Comparison of ENCODE assay signal across 8 cellular contexts in the genomic region with DNA sequence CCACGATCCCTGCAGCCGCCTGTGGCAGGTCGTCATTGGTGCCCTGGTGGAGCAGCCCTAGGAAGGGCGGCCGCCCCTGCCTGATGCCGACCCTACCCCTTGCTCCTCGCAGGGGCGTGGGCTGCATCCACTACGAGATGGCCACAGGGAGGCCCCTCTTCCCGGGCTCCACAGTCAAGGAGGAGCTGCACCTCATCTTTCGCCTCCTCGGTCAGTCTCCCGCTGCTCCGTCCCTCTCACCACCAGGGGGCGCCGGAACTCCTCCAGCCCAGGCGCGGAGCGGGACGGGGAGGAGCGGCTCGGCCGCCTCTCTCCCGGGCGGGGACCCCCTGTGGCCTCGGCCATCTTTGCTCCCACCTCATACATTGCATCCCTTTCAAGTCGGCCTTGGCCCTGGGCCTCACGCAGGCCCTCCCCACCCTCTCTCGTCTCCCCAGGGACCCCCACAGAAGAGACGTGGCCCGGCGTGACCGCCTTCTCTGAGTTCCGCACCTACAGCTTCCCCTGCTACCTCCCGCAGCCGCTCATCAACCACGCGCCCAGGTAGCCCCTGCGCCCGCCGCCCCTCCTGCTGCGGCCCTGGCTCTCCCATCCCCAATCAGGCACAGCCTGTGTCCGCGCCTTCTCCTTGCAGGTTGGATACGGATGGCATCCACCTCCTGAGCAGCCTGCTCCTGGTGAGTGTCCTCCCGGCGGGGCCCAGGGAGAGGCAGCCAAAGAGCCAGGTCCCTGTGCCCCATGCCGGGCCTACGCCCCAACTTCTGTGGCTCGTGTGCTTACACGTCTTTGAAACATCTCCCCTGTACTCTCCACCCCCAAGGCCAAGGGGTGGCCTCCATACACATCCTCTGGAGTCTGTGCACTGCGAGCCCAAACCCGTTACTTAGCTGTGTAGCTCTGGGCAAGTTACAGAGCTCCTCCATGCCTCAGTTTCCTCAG. TPM values are rescaled to one million over a fixed set of nuclear protein-coding genes. Genes with fewer than 3 reads are reported as not detected.
DNase-seq lines count a peak whose midpoint lies in the region; ATAC-seq and TF ChIP-seq lines count a peak whose summit lies in the region.

No MANE protein-coding gene starts in this region.

- 38 to 42% methylated on average over 28 to 34 of the region's 53 CpGs for WGBS in esophagus squamous epithelium, 2 donors

- CTCF ChIA-PET in OCI-LY7 (lab: Charles Lee; ENCODE audit: unreplicated experiment): interaction anchor here (0.6 to 1.3 kb wide), 4 partner anchors 58 to 130 kb away, joined by 3 to 4 read pairs (median 3); no protein-coding TSS in a partner anchor

- H3K4me1 Mint-ChIP-seq in activated T-cell treated with anti-CD3 and anti-CD28 coated beads, Interleukin-2, amount 50 U/mL, for 24 hours (ENCODE audit: low read depth): peaks cover 4% of the 10 kb centered on the region
- peaks cover 0 to 7% of the 10 kb centered on the region in 2 donors for H3K4me1 Mint-ChIP-seq in natural killer cell
- peaks cover 7 to 8% of the 10 kb centered on the region in 2 donors for H3K4me1 Mint-ChIP-seq in stimulated activated naive B cell treated with anti-CD40 and anti-IgM and Interleukin-4, amounts not matched to agents 10 μg/mL and 1 μg/mL and 100 μg/mL, for 72 hours

- H3K36me3 ChIP-seq in DOHH2 (ENCODE audit: control insufficient read depth, low read length) (no peaks in the 10 kb centered on the region), OCI-LY7 (ENCODE audit: insufficient read depth, low read length) (no peaks in the 10 kb centered on the region), esophagus squamous epithelium (peaks cover 0 to 31% (median 0%) of the 10 kb centered on the region in 3 donors)

- H3K4me1 ChIP-seq in DOHH2 (ENCODE audit: control insufficient read depth, low read length) (peaks cover 6% of the 10 kb centered on the region), OCI-LY7 (ENCODE audit: insufficient read depth, low read length, poor library complexity, severe bottlenecking) (no peaks in the 10 kb centered on the region), esophagus squamous epithelium (peaks cover 8 to 15% (median 9%) of the 10 kb centered on the region in 3 donors)

- H3K27ac ChIP-seq in DOHH2 (ENCODE audit: low read depth, low read length): no peak overlapping the region
- no peak overlapping the region for H3K27ac ChIP-seq in OCI-LY7 (ENCODE audit: low read depth, low read length, poor library complexity, severe bottlenecking)
- H3K27ac ChIP-seq in esophagus squamous epithelium: peak overlapping the region in 1 of 4 donors; percentile 46

- no peaks in the 10 kb centered on the region for H3K9me2 ChIP-seq in DOHH2 (replicated peaks; ENCODE audit: control insufficient read depth, low read length)
- no peaks in the 10 kb centered on the region for H3K9me2 ChIP-seq in OCI-LY7 (ENCODE audit: insufficient read depth, low read length)

- peak overlapping the region; percentile 50; the same call in 1 of the 2 replicates for H2AFZ ChIP-seq in OCI-LY7 (ENCODE audit: low read length)

- BruUV-seq in OCI-LY7 (replicated peaks; lab: Mats Ljungman, UMichigan): no TSS peak

- TF ChIP-seq POLR2A in esophagus squamous epithelium (IDR thresholded peaks at IDR 0.05): no peak

- H3K9me3 ChIP-seq in DOHH2 (ENCODE audit: control insufficient read depth, insufficient read depth, low read length): no peaks in the 10 kb centered on the region
- no peaks in the 10 kb centered on the region for H3K9me3 ChIP-seq in OCI-LY7 (ENCODE audit: low read length)
- H3K9me3 ChIP-seq in esophagus squamous epithelium: no peaks in the 10 kb centered on the region

- peak overlapping the region; percentile 38 for H3K4me3 Mint-ChIP-seq in activated T-cell treated with anti-CD3 and anti-CD28 coated beads, Interleukin-2, amount 50 U/mL, for 24 hours
- peak overlapping the region; percentile 35 for H3K4me3 Mint-ChIP-seq in natural killer cell
- H3K4me3 Mint-ChIP-seq in stimulated activated naive B cell treated with anti-CD40 and anti-IgM and Interleukin-4, amounts not matched to agents 10 μg/mL and 1 μg/mL and 100 μg/mL, for 72 hours: peak overlapping the region; percentile 73 to 75

- no peaks in the 10 kb centered on the region for H3K36me3 Mint-ChIP-seq in activated T-cell treated with anti-CD3 and anti-CD28 coated beads, Interleukin-2, amount 50 U/mL, for 24 hours (ENCODE audit: low read depth)
- no peaks in the 10 kb centered on the region for H3K36me3 Mint-ChIP-seq in natural killer cell
- no peaks in the 10 kb centered on the region for H3K36me3 Mint-ChIP-seq in stimulated activated naive B cell treated with anti-CD40 and anti-IgM and Interleukin-4, amounts not matched to agents 10 μg/mL and 1 μg/mL and 100 μg/mL, for 72 hours

- peak; percentile 70 for ATAC-seq in HG03432 (IDR thresholded peaks at IDR 0.05; ENCODE audit: unreplicated experiment)
- peak; percentile 76 to 91 (median 88) for ATAC-seq in natural killer cell
- peak; percentile 91 to 95 for ATAC-seq in stimulated activated naive B cell treated with anti-CD40 and anti-IgM and Interleukin-4, amounts not matched to agents 10 μg/mL and 1 μg/mL and 100 μg/mL, for 72 hours (replicated peaks)

- H3K27me3 ChIP-seq in DOHH2 (ENCODE audit: control insufficient read depth, low read length) (peaks cover 14% of the 10 kb centered on the region; the same call in 1 of the 2 replicates), esophagus squamous epithelium (peaks cover 0 to 5% (median 0%) of the 10 kb centered on the region in 4 donors)

- H4K20me1 ChIP-seq in DOHH2 (ENCODE audit: control insufficient read depth, insufficient read depth, low read depth, low read length): no peaks in the 10 kb centered on the region
- H4K20me1 ChIP-seq in OCI-LY7 (ENCODE audit: insufficient read depth, low read length): no peaks in the 10 kb centered on the region

- H3K79me2 ChIP-seq in DOHH2 (ENCODE audit: control insufficient read depth, low read length) (no peaks in the 10 kb centered on the region), OCI-LY7 (ENCODE audit: insufficient read depth, low read depth, low read length) (no peaks in the 10 kb centered on the region)

- H3K4me2 ChIP-seq in DOHH2 (ENCODE audit: low read length): peak overlapping the region; percentile 70
- H3K4me2 ChIP-seq in OCI-LY7 (ENCODE audit: low read length): peak overlapping the region; percentile 63

- DNase-seq in OCI-LY7 (ENCODE audit: low spot score) (peak; percentile 82), esophagus squamous epithelium (lab: John Stamatoyannopoulos, UW) (peak; percentile 23), natural killer cell (peak; percentile 81), cortex of kidney (lab: John Stamatoyannopoulos, UW) (no peak)
- DNase-seq in activated T-cell treated with anti-CD3 and anti-CD28 coated beads, Interleukin-2, amount 50 U/mL, for 24 hours: peak; percentile 90
- peak; percentile 67 for DNase-seq in stimulated activated naive B cell treated with anti-CD40 and anti-IgM and Interleukin-4, amounts not matched to agents 10 μg/mL and 1 μg/mL and 100 μg/mL, for 72 hours

- H3K4me3 ChIP-seq in DOHH2 (ENCODE audit: low read length): peak overlapping the region; percentile 58
- H3K4me3 ChIP-seq in OCI-LY7 (ENCODE audit: low read depth, low read length, poor library complexity, severe bottlenecking): peak overlapping the region; percentile 50
- H3K4me3 ChIP-seq in esophagus squamous epithelium: peak overlapping the region in 3 of 4 donors; percentile 38 to 62 (median 40)

- POLR2A ChIA-PET in OCI-LY7 (lab: Charles Lee): no interaction called here

- H3F3A ChIP-seq in DOHH2 (ENCODE audit: control insufficient read depth, insufficient read depth): no peaks in the 10 kb centered on the region

- TF ChIP-seq CTCF in DOHH2 (IDR thresholded peaks at IDR 0.05; ENCODE audit: low read depth, low read length, poor library complexity, severe bottlenecking): peak; percentile 92
- peak; percentile 87 for TF ChIP-seq CTCF in OCI-LY7 (conservative IDR thresholded peaks at IDR 0.05; ENCODE audit: low read length)
- peak; percentile 76 to 98 (median 92) for TF ChIP-seq CTCF in esophagus squamous epithelium (IDR thresholded peaks at IDR 0.05)
- peak; percentile 95 for TF ChIP-seq CTCF in natural killer cell (IDR thresholded peaks at IDR 0.05)

- no peak overlapping the region for H3K27ac Mint-ChIP-seq in activated T-cell treated with anti-CD3 and anti-CD28 coated beads, Interleukin-2, amount 50 U/mL, for 24 hours
- H3K27ac Mint-ChIP-seq in natural killer cell: no peak overlapping the region
- no peak overlapping the region for H3K27ac Mint-ChIP-seq in stimulated activated naive B cell treated with anti-CD40 and anti-IgM and Interleukin-4, amounts not matched to agents 10 μg/mL and 1 μg/mL and 100 μg/mL, for 72 hours

- peaks cover 5% of the 10 kb centered on the region for H3K27me3 Mint-ChIP-seq in activated T-cell treated with anti-CD3 and anti-CD28 coated beads, Interleukin-2, amount 50 U/mL, for 24 hours
- peaks cover 0 to 7% of the 10 kb centered on the region in 2 donors for H3K27me3 Mint-ChIP-seq in natural killer cell (ENCODE audit: low read depth in 2 of 2)
- H3K27me3 Mint-ChIP-seq in stimulated activated naive B cell treated with anti-CD40 and anti-IgM and Interleukin-4, amounts not matched to agents 10 μg/mL and 1 μg/mL and 100 μg/mL, for 72 hours: peaks cover 0 to 12% of the 10 kb centered on the region in 2 donors

- H3K9me3 Mint-ChIP-seq in activated T-cell treated with anti-CD3 and anti-CD28 coated beads, Interleukin-2, amount 50 U/mL, for 24 hours: no peaks in the 10 kb centered on the region
- no peaks in the 10 kb centered on the region for H3K9me3 Mint-ChIP-seq in natural killer cell
- H3K9me3 Mint-ChIP-seq in stimulated activated naive B cell treated with anti-CD40 and anti-IgM and Interleukin-4, amounts not matched to agents 10 μg/mL and 1 μg/mL and 100 μg/mL, for 72 hours: no peaks in the 10 kb centered on the region

- intact Hi-C loops in OCI-LY7 (cut with micrococcal nuclease; ENCODE audit: unreplicated experiment): loop anchor here (1.0 to 5.0 kb wide), 4 partner anchors 63 to 183 kb away; a partner anchor contains a TSS
- intact Hi-C loops in esophagus squamous epithelium (cut with DNase I): loop anchor here (5.0 kb wide), 1 partner anchor 42 kb away; no protein-coding TSS in a partner anchor
- intact Hi-C loops in natural killer cell (cut with micrococcal nuclease): loop anchor here (1.0 to 10.0 kb wide), 4 partner anchors 104 to 448 kb away; a partner anchor contains a TSS

RNA-seq across cellular contexts. Expression of a gene that starts 24.7 kb away (rescaled TPM):
- 10.1 and 10.9 TPM in 2 replicates for total RNA-seq in OCI-LY7 (2014; rRNA removed; shearing (Covaris generic))
- total RNA-seq in OCI-LY7 (2022) (21.2 and 24.1 TPM in 2 replicates), esophagus squamous epithelium (10 to 100 TPM in 1 of 4 donors, 1 to 10 TPM in 3; 2.5 to 10.7 (median 6.3) TPM), natural killer cell (1 to 10 TPM; 1.9 to 5.3 (median 4.0) TPM)
